ENCODE assay signal across 8 cellular contexts in the genomic region with DNA sequence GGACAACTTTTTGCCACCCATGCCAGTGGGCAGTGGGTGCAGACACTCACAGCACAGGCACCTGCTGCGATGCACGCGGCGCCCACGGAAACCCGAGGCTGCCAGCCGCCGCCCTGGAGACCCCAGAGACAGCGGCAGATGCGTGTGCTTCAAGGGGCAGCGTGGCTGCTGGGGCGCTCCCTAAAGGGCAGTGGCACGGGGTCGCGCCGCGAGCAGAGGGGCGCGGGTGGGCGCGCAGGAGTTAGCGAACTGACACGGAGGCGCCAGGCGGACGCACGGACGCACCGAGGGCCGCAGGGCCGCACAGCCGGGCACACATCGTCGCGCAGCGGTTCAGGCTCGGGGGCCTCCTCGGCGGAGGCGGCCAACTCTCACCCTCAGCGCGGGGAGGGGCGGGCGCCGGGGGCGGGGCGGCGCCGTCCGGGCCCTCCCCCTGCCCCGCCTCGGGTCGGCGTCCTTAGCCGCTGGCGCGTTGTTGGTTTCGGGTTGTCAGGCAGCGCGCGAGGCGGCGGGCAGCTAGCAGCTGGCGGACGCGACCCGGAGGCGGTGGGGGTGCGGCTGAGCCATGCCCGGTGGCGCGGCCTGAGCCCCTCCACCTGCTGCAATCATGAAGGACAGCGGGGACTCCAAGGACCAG. TPM values are rescaled to one million over a fixed set of nuclear protein-coding genes. Genes with fewer than 3 reads are reported as not detected.
DNase-seq lines count a peak whose midpoint lies in the region; ATAC-seq, FAIRE-seq and TF ChIP-seq lines count a peak whose summit lies in the region.

A gene with protein sequence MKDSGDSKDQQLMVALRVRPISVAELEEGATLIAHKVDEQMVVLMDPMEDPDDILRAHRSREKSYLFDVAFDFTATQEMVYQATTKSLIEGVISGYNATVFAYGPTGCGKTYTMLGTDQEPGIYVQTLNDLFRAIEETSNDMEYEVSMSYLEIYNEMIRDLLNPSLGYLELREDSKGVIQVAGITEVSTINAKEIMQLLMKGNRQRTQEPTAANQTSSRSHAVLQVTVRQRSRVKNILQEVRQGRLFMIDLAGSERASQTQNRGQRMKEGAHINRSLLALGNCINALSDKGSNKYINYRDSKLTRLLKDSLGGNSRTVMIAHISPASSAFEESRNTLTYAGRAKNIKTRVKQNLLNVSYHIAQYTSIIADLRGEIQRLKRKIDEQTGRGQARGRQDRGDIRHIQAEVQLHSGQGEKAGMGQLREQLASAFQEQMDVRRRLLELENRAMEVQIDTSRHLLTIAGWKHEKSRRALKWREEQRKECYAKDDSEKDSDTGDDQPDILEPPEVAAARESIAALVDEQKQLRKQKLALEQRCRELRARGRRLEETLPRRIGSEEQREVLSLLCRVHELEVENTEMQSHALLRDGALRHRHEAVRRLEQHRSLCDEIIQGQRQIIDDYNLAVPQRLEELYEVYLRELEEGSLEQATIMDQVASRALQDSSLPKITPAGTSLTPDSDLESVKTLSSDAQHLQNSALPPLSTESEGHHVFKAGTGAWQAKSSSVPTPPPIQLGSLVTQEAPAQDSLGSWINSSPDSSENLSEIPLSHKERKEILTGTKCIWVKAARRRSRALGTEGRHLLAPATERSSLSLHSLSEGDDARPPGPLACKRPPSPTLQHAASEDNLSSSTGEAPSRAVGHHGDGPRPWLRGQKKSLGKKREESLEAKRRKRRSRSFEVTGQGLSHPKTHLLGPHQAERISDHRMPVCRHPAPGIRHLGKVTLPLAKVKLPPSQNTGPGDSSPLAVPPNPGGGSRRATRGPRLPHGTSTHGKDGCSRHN (plus strand): TSS at position 484 of the 637 bp plus-strand sequence. CDS start 124 bp downstream, at position 608.

- H3K4me3 Mint-ChIP-seq in chondrocyte (ENCODE audit: unreplicated experiment), result peak within 1 kb of the TSS; percentile 46

- TF ChIP-seq CTCF in A549 (IDR thresholded peaks at IDR 0.05) (no peak), chondrocyte (IDR thresholded peaks at IDR 0.05) (no peak), WERI-Rb-1 (IDR thresholded peaks at IDR 0.05; ENCODE audit: low read depth, low read length) (no peak)

- TF ChIP-seq POLR2A in A549 (IDR thresholded peaks at IDR 0.05; ENCODE audit: low read length), result no peak

- H3K4me1 ChIP-seq in A549 (peaks cover 6% of the 10 kb centered on the region; the same call in 1 of the 3 replicates), mesenchymal stem cell (ENCODE audit: control insufficient read depth, insufficient read depth, low read depth, low read length) (peaks cover 10% of the 10 kb centered on the region)

- H3K27me3 Mint-ChIP-seq in chondrocyte (ENCODE audit: low read depth), result peaks cover 52% of the 10 kb centered on the region

- H3K18ac ChIP-seq in mesenchymal stem cell (ENCODE audit: low read depth in 1 of 2, low read length in 2 of 2), result no peak within 1 kb of the TSS

- no peak within 1 kb of the TSS for H4K91ac ChIP-seq in mesenchymal stem cell (ENCODE audit: low read length)

- no peak for FAIRE-seq in A549 (lab: Jason Lieb, UNC)

- WGBS in A549 (ENCODE audit: missing lambda C conversion rate), result 49% methylated on average over 49 of the region's 73 CpGs
- 8% methylated on average over 53 of the region's 73 CpGs for WGBS in mesenchymal stem cell

- no peak within 1 kb of the TSS for H2BK15ac ChIP-seq in mesenchymal stem cell (ENCODE audit: low read depth, poor library complexity, severe bottlenecking)

- TF ChIP-seq RAD21 in A549 (conservative IDR thresholded peaks at IDR 0.05 in 1 of 2, IDR thresholded peaks at IDR 0.05 in 1 of 2), result no peak

- no peak within 1 kb of the TSS for H2AK5ac ChIP-seq in mesenchymal stem cell (ENCODE audit: low read length, severe bottlenecking)

- no peak within 1 kb of the TSS for H2AFZ ChIP-seq in mesenchymal stem cell (ENCODE audit: low read depth, low read length)

- H3K4ac ChIP-seq in mesenchymal stem cell (ENCODE audit: low read depth in 1 of 2, low read length in 2 of 2), result no peak within 1 kb of the TSS

- no peak within 1 kb of the TSS for H3K9ac ChIP-seq in mesenchymal stem cell (ENCODE audit: low read length)

- H4K8ac ChIP-seq in mesenchymal stem cell (ENCODE audit: low read length), result no peak within 1 kb of the TSS

- no peak within 1 kb of the TSS for H3K14ac ChIP-seq in mesenchymal stem cell (ENCODE audit: low read length in 2 of 2)

- no peaks in the 10 kb centered on the region for H3K79me1 ChIP-seq in mesenchymal stem cell (replicated peaks; ENCODE audit: low read length, poor library complexity, severe bottlenecking)

- no peaks in the 10 kb centered on the region for H3K36me3 Mint-ChIP-seq in chondrocyte (ENCODE audit: low read depth)

- H3K23ac ChIP-seq in mesenchymal stem cell (ENCODE audit: low read length in 2 of 2), result no peak within 1 kb of the TSS

- H3K27me3 ChIP-seq in mesenchymal stem cell (ENCODE audit: control insufficient read depth in 1 of 2, insufficient read depth in 1 of 2, low read length in 2 of 2), result peaks cover 59 to 77% of the 10 kb centered on the region in 2 experiments
- H3K27me3 ChIP-seq in WERI-Rb-1 (ENCODE audit: insufficient read depth, low read depth, severe bottlenecking), result no peaks in the 10 kb centered on the region

- H3K36me3 ChIP-seq in mesenchymal stem cell (ENCODE audit: control insufficient read depth in 1 of 2, insufficient read depth in 2 of 2, low read depth in 1 of 2, low read length in 2 of 2) (no peaks in the 10 kb centered on the region), WERI-Rb-1 (no peaks in the 10 kb centered on the region)

- CTCF ChIA-PET in A549 (lab: Yijun Ruan, JAX), result no interaction called here

- ATAC-seq in A549, result peak in 1 of 2 experiments; percentile 52; a peak in 3 of 6 replicates
- peak; percentile 71 for ATAC-seq in GM21526 (IDR thresholded peaks at IDR 0.05; ENCODE audit: low FRiP score, unreplicated experiment)

- H3K27ac ChIP-seq in A549 (no peak within 1 kb of the TSS), mesenchymal stem cell (ENCODE audit: low read length, poor library complexity, severe bottlenecking) (no peak within 1 kb of the TSS), WERI-Rb-1 (no peak within 1 kb of the TSS)

- H3K9me3 ChIP-seq in A549, result no peaks in the 10 kb centered on the region
- H3K9me3 ChIP-seq in mesenchymal stem cell (ENCODE audit: control insufficient read depth, low read length), result peaks cover 4% of the 10 kb centered on the region
- H3K9me3 ChIP-seq in WERI-Rb-1 (ENCODE audit: severe bottlenecking), result no peaks in the 10 kb centered on the region

- H2BK12ac ChIP-seq in mesenchymal stem cell (ENCODE audit: low read length in 2 of 2), result no peak within 1 kb of the TSS

- H3K27ac Mint-ChIP-seq in chondrocyte (ENCODE audit: unreplicated experiment), result no peak within 1 kb of the TSS

- no peak within 1 kb of the TSS for H2BK5ac ChIP-seq in mesenchymal stem cell (ENCODE audit: low read depth, low read length, poor library complexity, severe bottlenecking)

- POLR2A ChIA-PET in A549 (lab: Yijun Ruan, JAX), result no interaction called here

- TF ChIP-seq EP300 in A549 (IDR thresholded peaks at IDR 0.05), result no peak

- no peaks in the 10 kb centered on the region for H3K9me3 Mint-ChIP-seq in chondrocyte (ENCODE audit: low read depth)

- H3K4me2 ChIP-seq in A549 (peak within 1 kb of the TSS; percentile 71), mesenchymal stem cell (ENCODE audit: low read length, poor library complexity, severe bottlenecking) (peak within 1 kb of the TSS; percentile 54)

- no peak within 1 kb of the TSS for H2BK120ac ChIP-seq in mesenchymal stem cell (ENCODE audit: low read depth, low read length)

- DNase-seq in A549 (ENCODE audit: low read depth in 1 of 2, low spot score in 1 of 2) (no peak), T-helper 22 cell (ENCODE audit: low read depth) (peak; percentile 26), chondrocyte (ENCODE audit: low spot score) (no peak), mesenchymal stem cell (no peak), GOT3 (lab: John Stamatoyannopoulos, UW) (no peak), WERI-Rb-1 (no peak)
- DNase-seq in stimulated activated CD8-positive, alpha-beta memory T cell treated with anti-CD3 and anti-CD28 coated beads, Interleukin-12 subunit alpha, Interleukin-12 subunit beta, amount 100 ng/mL, for 4 hours (ENCODE audit: low read depth), result peak; percentile 45

- H3K4me3 ChIP-seq in A549 (0 out of 3 replicates have a peak within 1 kb of the TSS, but pooled peaks have one; percentile 15), mesenchymal stem cell (ENCODE audit: insufficient read depth in 1 of 2, low read depth in 1 of 2, low read length in 2 of 2) (no peak within 1 kb of the TSS), WERI-Rb-1 (ENCODE audit: low read depth, low read length) (no peak within 1 kb of the TSS)

- peaks cover 5% of the 10 kb centered on the region for H3K4me1 Mint-ChIP-seq in chondrocyte (ENCODE audit: low read depth)

TF ChIP-seq in A549, 52 proteins besides CTCF, POLR2A, EP300 and RAD21:
- TF ChIP-seq MYC (IDR thresholded peaks at IDR 0.05; ENCODE audit: borderline replicate concordance, low read length), result no peak
- no peak for TF ChIP-seq RCOR1 (IDR thresholded peaks at IDR 0.05; ENCODE audit: low read depth, low read length)

RNA-seq across cellular contexts. Expression of the gene that starts here (rescaled TPM):
- polyA plus RNA-seq in A549 (2011; rRNA removed) (not detected in 2 replicates), A549 (2017; fragmentation: RNase III; extraction: RNeasy Plus Mini Kit Qiagen cat#74134 plus additional on column Dnase treatment) (not detected in 3 replicates)
- 0.01 TPM in 1 of 2 replicates, not detected in the other for polyA plus RNA-seq in A549 (2012; cell fraction: cytosol; rRNA removed)
- polyA plus RNA-seq in A549 (2012; cell fraction: nucleus; rRNA removed), result 0.01 TPM in 1 of 2 replicates, not detected in the other
- polyA minus RNA-seq in A549 (2011; rRNA and poly(A)+ RNA removed), result not detected in 2 replicates
- total RNA-seq in chondrocyte, result not detected in 3 replicates
- not detected for polyA plus RNA-seq in mesenchymal stem cell (2013, experiment 1 of 2)
- polyA plus RNA-seq in mesenchymal stem cell (2013, experiment 2 of 2), result not detected

Comparison
In these comparisons a context has a peak if more than half of its experiments do, and no peak if none do; other contexts are left out.
1. DNase-seq: peak in T-helper 22 cell (single experiment) and stimulated activated CD8-positive, alpha-beta memory T cell treated with anti-CD3 and anti-CD28 coated beads, Interleukin-12 subunit alpha, Interleukin-12 subunit beta, amount 100 ng/mL, for 4 hours (single experiment); none in A549 (0 of 2), chondrocyte (single experiment), mesenchymal stem cell (single experiment), GOT3 (single experiment) and WERI-Rb-1 (single experiment).